25 cellular contexts compared by ENCODE assay signal in genomic region chr1:169618367-169618766, GRCh38. TPM values are rescaled to one million over a fixed set of nuclear protein-coding genes. Genes with fewer than 3 reads are reported as not detected.
"Had no signal": no experiment of that assay in that cellular context is flagged by ENCODE, and none has a peak within 500 bp of the region (broad histone marks: within the 10 kb centered on the region; RNA-seq: fewer than 3 reads in every experiment).

No MANE protein-coding gene starts in this region.

- ATAC-seq: activated CD8-positive, alpha-beta T cell treated with anti-CD3 and anti-CD28 coated beads, Interleukin-2, amount 10 ng/mL, durations not matched to agents 7 days and 5 days; body of pancreas; SK-N-SH treated with all-trans-retinoic acid at 6 μM for 48 hours; WTC11 had no signal

- H3K27me3 ChIP-seq: body of pancreas, Peyer's patch, SJSA1 had no signal

- H3K27ac ChIP-seq: body of pancreas, Peyer's patch, RWPE1, SJSA1 had no signal

- DNase-seq: activated CD4-positive, alpha-beta T cell treated with anti-CD3 and anti-CD28 coated beads for 48 hours; activated CD4-positive, alpha-beta T cell treated with anti-CD3 and anti-CD28 coated beads, Interleukin-2, amount 50 U/mL, for 4 hours; activated CD4-positive, CD25-positive, alpha-beta regulatory T cell treated with anti-CD3 and anti-CD28 coated beads, Interleukin-2, amount 50 U/mL, for 72 hours; activated CD8-positive, alpha-beta T cell treated with anti-CD3 and anti-CD28 coated beads, Interleukin-2, amount 10 ng/mL, durations not matched to agents 7 days and 5 days; activated effector memory CD4-positive, alpha-beta T cell treated with Interleukin-2 at 50 U/mL for 16 hours; activated naive CD4-positive, alpha-beta T cell; activated T-cell treated with anti-CD3 and anti-CD28 coated beads, Interleukin-2, amount 50 U/mL, for 24 hours; aorta; body of pancreas; MG63; MV-4-11; NCI-H1092 treated with DMSO at 0.1 percent for 48 hours; NCI-H1417 treated with DMSO at 0.1 percent for 48 hours; NCI-H1694; NCI-H2029; NCI-H446; NCI-H524; Peyer's patch; SHP77; SW 1271; T-helper 9 cell had no signal

- H3K36me3 ChIP-seq: MG63, Peyer's patch, SJSA1 had no signal

- H3K4me3 ChIP-seq: body of pancreas, MG63, Peyer's patch, SJSA1 had no signal

- H3K4me1 ChIP-seq: body of pancreas, Peyer's patch, SJSA1 had no signal

- H3K9me3 ChIP-seq: body of pancreas, MG63, Peyer's patch, SJSA1 had no signal

RNA-seq across cellular contexts. Expression of gene SELP, which starts 11.6 kb away (rescaled TPM):
- total RNA-seq: SJSA1 had no signal

RNA-seq across cellular contexts. Expression of gene F5, which starts 32.1 kb away (rescaled TPM):
- total RNA-seq: SJSA1 had no signal
